In the genomic region with DNA sequence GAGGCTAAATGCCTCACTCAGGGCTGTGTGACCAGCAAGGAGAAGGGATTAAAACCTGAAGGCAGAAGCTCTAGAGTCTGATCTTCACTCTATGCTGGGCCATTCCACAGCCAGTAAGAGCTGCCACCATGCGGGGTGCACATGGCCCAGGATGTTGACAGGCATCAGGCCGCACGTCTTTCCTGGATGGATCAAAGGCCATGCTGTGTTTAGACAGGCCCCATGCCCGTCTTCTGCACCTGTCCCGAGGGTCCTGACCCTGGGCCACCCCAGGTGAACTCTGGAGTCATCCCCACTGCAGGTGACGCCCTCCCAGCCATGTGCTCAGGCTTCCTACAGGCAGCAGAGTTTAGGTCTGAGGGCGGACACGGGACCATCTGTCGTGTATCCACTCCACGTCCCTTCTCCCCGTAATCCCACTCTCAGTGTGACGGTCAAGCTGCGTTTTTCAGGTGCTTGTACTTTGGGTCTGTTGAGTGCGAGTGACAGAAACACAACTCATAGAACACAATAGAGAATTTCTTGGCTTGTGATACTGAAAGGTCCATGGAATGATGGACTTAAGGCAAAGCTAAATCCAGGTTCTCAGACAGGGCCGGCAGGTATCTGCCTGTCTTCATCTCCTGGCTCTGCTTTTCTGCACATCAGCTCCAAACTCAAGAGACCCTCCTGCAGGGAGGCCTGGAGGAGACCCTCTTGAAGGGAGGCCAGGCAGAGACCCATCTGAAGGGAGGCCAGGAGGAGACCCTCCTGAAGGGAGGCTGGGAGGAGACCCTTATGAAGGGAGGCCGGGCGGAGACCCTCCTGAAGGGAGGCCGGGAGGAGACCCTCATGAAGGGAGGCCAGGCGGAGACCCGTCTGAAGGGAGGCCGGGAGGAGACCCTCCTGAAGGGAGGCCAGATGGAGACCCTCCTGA, we compare ENCODE assay signal across 1 cellular context.
TF ChIP-seq lines count a peak whose summit lies in the region.

No MANE protein-coding gene starts in this region.

TF ChIP-seq in HepG2, 621 proteins besides CTCF, POLR2A, EP300 and RAD21 (continued from another document and continues in another):
- TF ChIP-seq, protein P1, sequence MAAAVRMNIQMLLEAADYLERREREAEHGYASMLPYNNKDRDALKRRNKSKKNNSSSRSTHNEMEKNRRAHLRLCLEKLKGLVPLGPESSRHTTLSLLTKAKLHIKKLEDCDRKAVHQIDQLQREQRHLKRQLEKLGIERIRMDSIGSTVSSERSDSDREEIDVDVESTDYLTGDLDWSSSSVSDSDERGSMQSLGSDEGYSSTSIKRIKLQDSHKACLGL (CRISPR knock-in tag; IDR thresholded peaks at IDR 0.05), result peak; percentile 45; the same call in 1 of the 2 replicates
- TF ChIP-seq ZSCAN20 (CRISPR knock-in tag; IDR thresholded peaks at IDR 0.05; ENCODE audit: borderline replicate concordance), result no peak
- no peak for TF ChIP-seq TGIF2 (CRISPR knock-in tag; IDR thresholded peaks at IDR 0.05)
- TF ChIP-seq, protein P2, sequence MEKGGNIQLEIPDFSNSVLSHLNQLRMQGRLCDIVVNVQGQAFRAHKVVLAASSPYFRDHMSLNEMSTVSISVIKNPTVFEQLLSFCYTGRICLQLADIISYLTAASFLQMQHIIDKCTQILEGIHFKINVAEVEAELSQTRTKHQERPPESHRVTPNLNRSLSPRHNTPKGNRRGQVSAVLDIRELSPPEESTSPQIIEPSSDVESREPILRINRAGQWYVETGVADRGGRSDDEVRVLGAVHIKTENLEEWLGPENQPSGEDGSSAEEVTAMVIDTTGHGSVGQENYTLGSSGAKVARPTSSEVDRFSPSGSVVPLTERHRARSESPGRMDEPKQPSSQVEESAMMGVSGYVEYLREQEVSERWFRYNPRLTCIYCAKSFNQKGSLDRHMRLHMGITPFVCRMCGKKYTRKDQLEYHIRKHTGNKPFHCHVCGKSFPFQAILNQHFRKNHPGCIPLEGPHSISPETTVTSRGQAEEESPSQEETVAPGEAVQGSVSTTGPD (CRISPR knock-in tag; IDR thresholded peaks at IDR 0.05), result no peak
- TF ChIP-seq RNF2 (conservative IDR thresholded peaks at IDR 0.05; ENCODE audit: low read depth), result no peak
- TF ChIP-seq ZNF510 (CRISPR knock-in tag; IDR thresholded peaks at IDR 0.05; ENCODE audit: low read depth), result no peak
- TF ChIP-seq KLF11 (CRISPR knock-in tag; IDR thresholded peaks at IDR 0.05), result no peak
- TF ChIP-seq ZFP37 (CRISPR knock-in tag; IDR thresholded peaks at IDR 0.05; ENCODE audit: borderline replicate concordance), result peak; percentile 49; the same call in 1 of the 2 replicates
- no peak for TF ChIP-seq ARNTL (CRISPR knock-in tag; IDR thresholded peaks at IDR 0.05)
- no peak for TF ChIP-seq FOXA1 (IDR thresholded peaks at IDR 0.05)
- no peak for TF ChIP-seq FOXA1 (CRISPR knock-in tag; IDR thresholded peaks at IDR 0.05)
- TF ChIP-seq SOX6 (IDR thresholded peaks at IDR 0.05), result no peak
- TF ChIP-seq SOX6 (CRISPR knock-in tag; IDR thresholded peaks at IDR 0.05), result peak; percentile 32; the same call in 1 of the 2 replicates
- no peak for TF ChIP-seq ZFP36L1 (CRISPR knock-in tag; IDR thresholded peaks at IDR 0.05)
- TF ChIP-seq, protein P3, sequence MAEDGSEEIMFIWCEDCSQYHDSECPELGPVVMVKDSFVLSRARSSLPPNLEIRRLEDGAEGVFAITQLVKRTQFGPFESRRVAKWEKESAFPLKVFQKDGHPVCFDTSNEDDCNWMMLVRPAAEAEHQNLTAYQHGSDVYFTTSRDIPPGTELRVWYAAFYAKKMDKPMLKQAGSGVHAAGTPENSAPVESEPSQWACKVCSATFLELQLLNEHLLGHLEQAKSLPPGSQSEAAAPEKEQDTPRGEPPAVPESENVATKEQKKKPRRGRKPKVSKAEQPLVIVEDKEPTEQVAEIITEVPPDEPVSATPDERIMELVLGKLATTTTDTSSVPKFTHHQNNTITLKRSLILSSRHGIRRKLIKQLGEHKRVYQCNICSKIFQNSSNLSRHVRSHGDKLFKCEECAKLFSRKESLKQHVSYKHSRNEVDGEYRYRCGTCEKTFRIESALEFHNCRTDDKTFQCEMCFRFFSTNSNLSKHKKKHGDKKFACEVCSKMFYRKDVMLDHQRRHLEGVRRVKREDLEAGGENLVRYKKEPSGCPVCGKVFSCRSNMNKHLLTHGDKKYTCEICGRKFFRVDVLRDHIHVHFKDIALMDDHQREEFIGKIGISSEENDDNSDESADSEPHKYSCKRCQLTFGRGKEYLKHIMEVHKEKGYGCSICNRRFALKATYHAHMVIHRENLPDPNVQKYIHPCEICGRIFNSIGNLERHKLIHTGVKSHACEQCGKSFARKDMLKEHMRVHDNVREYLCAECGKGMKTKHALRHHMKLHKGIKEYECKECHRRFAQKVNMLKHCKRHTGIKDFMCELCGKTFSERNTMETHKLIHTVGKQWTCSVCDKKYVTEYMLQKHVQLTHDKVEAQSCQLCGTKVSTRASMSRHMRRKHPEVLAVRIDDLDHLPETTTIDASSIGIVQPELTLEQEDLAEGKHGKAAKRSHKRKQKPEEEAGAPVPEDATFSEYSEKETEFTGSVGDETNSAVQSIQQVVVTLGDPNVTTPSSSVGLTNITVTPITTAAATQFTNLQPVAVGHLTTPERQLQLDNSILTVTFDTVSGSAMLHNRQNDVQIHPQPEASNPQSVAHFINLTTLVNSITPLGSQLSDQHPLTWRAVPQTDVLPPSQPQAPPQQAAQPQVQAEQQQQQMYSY (CRISPR knock-in tag; IDR thresholded peaks at IDR 0.05), result no peak
- no peak for TF ChIP-seq REXO4 (CRISPR knock-in tag; IDR thresholded peaks at IDR 0.05; ENCODE audit: borderline replicate concordance)
- TF ChIP-seq, protein P4, sequence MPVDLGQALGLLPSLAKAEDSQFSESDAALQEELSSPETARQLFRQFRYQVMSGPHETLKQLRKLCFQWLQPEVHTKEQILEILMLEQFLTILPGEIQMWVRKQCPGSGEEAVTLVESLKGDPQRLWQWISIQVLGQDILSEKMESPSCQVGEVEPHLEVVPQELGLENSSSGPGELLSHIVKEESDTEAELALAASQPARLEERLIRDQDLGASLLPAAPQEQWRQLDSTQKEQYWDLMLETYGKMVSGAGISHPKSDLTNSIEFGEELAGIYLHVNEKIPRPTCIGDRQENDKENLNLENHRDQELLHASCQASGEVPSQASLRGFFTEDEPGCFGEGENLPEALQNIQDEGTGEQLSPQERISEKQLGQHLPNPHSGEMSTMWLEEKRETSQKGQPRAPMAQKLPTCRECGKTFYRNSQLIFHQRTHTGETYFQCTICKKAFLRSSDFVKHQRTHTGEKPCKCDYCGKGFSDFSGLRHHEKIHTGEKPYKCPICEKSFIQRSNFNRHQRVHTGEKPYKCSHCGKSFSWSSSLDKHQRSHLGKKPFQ (CRISPR knock-in tag; IDR thresholded peaks at IDR 0.05; ENCODE audit: insufficient replicate concordance), result peak; percentile 32
- TF ChIP-seq, protein P5, sequence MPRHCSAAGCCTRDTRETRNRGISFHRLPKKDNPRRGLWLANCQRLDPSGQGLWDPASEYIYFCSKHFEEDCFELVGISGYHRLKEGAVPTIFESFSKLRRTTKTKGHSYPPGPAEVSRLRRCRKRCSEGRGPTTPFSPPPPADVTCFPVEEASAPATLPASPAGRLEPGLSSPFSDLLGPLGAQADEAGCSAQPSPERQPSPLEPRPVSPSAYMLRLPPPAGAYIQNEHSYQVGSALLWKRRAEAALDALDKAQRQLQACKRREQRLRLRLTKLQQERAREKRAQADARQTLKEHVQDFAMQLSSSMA (CRISPR knock-in tag; IDR thresholded peaks at IDR 0.05), result no peak
- TF ChIP-seq ZNF776 (CRISPR knock-in tag; IDR thresholded peaks at IDR 0.05), result no peak
- TF ChIP-seq ZC3H4 (CRISPR knock-in tag; IDR thresholded peaks at IDR 0.05; ENCODE audit: borderline replicate concordance), result no peak
- peak; percentile 55; the same call in 1 of the 2 replicates for TF ChIP-seq MED1 (CRISPR knock-in tag; IDR thresholded peaks at IDR 0.05)
- no peak for TF ChIP-seq POLR2AphosphoS2 (IDR thresholded peaks at IDR 0.05; ENCODE audit: low read depth, low read length)
- no peak for TF ChIP-seq ZNF136 (CRISPR knock-in tag; IDR thresholded peaks at IDR 0.05; ENCODE audit: low read depth)
- TF ChIP-seq, protein P6, sequence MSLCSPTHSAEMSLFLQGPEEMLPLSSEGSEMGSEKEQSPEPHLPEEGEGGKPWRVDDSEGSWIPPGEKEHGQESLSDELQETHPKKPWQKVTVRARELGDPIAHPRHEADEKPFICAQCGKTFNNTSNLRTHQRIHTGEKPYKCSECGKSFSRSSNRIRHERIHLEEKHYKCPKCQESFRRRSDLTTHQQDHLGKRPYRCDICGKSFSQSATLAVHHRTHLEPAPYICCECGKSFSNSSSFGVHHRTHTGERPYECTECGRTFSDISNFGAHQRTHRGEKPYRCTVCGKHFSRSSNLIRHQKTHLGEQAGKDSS (CRISPR knock-in tag; IDR thresholded peaks at IDR 0.05; ENCODE audit: borderline replicate concordance, low read depth), result no peak
- TF ChIP-seq, protein P7, sequence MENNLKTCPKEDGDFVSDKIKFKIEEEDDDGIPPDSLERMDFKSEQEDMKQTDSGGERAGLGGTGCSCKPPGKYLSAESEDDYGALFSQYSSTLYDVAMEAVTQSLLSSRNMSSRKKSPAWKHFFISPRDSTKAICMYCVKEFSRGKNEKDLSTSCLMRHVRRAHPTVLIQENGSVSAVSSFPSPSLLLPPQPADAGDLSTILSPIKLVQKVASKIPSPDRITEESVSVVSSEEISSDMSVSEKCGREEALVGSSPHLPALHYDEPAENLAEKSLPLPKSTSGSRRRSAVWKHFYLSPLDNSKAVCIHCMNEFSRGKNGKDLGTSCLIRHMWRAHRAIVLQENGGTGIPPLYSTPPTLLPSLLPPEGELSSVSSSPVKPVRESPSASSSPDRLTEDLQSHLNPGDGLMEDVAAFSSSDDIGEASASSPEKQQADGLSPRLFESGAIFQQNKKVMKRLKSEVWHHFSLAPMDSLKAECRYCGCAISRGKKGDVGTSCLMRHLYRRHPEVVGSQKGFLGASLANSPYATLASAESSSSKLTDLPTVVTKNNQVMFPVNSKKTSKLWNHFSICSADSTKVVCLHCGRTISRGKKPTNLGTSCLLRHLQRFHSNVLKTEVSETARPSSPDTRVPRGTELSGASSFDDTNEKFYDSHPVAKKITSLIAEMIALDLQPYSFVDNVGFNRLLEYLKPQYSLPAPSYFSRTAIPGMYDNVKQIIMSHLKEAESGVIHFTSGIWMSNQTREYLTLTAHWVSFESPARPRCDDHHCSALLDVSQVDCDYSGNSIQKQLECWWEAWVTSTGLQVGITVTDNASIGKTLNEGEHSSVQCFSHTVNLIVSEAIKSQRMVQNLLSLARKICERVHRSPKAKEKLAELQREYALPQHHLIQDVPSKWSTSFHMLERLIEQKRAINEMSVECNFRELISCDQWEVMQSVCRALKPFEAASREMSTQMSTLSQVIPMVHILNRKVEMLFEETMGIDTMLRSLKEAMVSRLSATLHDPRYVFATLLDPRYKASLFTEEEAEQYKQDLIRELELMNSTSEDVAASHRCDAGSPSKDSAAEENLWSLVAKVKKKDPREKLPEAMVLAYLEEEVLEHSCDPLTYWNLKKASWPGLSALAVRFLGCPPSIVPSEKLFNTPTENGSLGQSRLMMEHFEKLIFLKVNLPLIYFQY (CRISPR knock-in tag; IDR thresholded peaks at IDR 0.05; ENCODE audit: borderline replicate concordance), result no peak
- TF ChIP-seq, protein P8, sequence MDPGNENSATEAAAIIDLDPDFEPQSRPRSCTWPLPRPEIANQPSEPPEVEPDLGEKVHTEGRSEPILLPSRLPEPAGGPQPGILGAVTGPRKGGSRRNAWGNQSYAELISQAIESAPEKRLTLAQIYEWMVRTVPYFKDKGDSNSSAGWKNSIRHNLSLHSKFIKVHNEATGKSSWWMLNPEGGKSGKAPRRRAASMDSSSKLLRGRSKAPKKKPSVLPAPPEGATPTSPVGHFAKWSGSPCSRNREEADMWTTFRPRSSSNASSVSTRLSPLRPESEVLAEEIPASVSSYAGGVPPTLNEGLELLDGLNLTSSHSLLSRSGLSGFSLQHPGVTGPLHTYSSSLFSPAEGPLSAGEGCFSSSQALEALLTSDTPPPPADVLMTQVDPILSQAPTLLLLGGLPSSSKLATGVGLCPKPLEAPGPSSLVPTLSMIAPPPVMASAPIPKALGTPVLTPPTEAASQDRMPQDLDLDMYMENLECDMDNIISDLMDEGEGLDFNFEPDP (CRISPR knock-in tag; conservative IDR thresholded peaks at IDR 0.05), result no peak
- no peak for TF ChIP-seq XRCC5 (optimal IDR thresholded peaks at IDR 0.05; ENCODE audit: low read length)
- TF ChIP-seq ELF3 (CRISPR knock-in tag; IDR thresholded peaks at IDR 0.05), result peak; percentile 52; the same call in 1 of the 2 replicates
- TF ChIP-seq, protein P9, sequence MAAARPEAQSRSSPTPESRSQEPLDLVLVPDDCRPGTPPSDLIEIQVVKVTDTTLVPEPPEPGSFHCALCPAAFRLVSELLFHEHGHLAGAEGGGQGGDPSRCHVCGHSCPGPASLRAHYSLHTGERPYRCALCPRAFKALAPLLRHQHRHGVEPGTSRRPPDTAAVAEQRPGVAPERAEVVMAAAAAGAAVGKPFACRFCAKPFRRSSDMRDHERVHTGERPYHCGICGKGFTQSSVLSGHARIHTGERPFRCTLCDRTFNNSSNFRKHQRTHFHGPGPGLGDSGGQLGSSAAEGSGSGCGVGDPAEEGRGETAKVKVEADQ (CRISPR knock-in tag; IDR thresholded peaks at IDR 0.05; ENCODE audit: borderline replicate concordance), result no peak
- no peak for TF ChIP-seq ZNF33B (CRISPR knock-in tag; IDR thresholded peaks at IDR 0.05)
- no peak for TF ChIP-seq WIZ (CRISPR knock-in tag; IDR thresholded peaks at IDR 0.05)
- TF ChIP-seq DR1 (CRISPR knock-in tag; IDR thresholded peaks at IDR 0.05), result no peak
- TF ChIP-seq HNRNPUL1 (IDR thresholded peaks at IDR 0.05; ENCODE audit: low read depth, low read length), result no peak
- TF ChIP-seq, protein P10, sequence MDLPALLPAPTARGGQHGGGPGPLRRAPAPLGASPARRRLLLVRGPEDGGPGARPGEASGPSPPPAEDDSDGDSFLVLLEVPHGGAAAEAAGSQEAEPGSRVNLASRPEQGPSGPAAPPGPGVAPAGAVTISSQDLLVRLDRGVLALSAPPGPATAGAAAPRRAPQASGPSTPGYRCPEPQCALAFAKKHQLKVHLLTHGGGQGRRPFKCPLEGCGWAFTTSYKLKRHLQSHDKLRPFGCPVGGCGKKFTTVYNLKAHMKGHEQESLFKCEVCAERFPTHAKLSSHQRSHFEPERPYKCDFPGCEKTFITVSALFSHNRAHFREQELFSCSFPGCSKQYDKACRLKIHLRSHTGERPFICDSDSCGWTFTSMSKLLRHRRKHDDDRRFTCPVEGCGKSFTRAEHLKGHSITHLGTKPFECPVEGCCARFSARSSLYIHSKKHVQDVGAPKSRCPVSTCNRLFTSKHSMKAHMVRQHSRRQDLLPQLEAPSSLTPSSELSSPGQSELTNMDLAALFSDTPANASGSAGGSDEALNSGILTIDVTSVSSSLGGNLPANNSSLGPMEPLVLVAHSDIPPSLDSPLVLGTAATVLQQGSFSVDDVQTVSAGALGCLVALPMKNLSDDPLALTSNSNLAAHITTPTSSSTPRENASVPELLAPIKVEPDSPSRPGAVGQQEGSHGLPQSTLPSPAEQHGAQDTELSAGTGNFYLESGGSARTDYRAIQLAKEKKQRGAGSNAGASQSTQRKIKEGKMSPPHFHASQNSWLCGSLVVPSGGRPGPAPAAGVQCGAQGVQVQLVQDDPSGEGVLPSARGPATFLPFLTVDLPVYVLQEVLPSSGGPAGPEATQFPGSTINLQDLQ (CRISPR knock-in tag; IDR thresholded peaks at IDR 0.05), result no peak
- no peak for TF ChIP-seq SNRNP70 (IDR thresholded peaks at IDR 0.05; ENCODE audit: low read depth, low read length)
- no peak for TF ChIP-seq ZNF296 (CRISPR knock-in tag; conservative IDR thresholded peaks at IDR 0.05)
- no peak for TF ChIP-seq SALL2 (CRISPR knock-in tag; IDR thresholded peaks at IDR 0.05)
- TF ChIP-seq ZNF20 (CRISPR knock-in tag; IDR thresholded peaks at IDR 0.05), result no peak
- TF ChIP-seq ZNF878 (CRISPR knock-in tag; IDR thresholded peaks at IDR 0.05), result no peak
- no peak for TF ChIP-seq NFATC3 (CRISPR knock-in tag; IDR thresholded peaks at IDR 0.05)
- TF ChIP-seq ZSCAN29 (CRISPR knock-in tag; conservative IDR thresholded peaks at IDR 0.05), result no peak
- no peak for TF ChIP-seq ZNF282 (IDR thresholded peaks at IDR 0.05; ENCODE audit: partially characterized antibody)
- TF ChIP-seq ERF (CRISPR knock-in tag; IDR thresholded peaks at IDR 0.05), result 0 out of 2 replicates have a peak, but pooled peaks have one; percentile 27
- TF ChIP-seq ZNF790 (CRISPR knock-in tag; IDR thresholded peaks at IDR 0.05; ENCODE audit: borderline replicate concordance), result peak; percentile 58; the same call in 1 of the 2 replicates
